19 cellular contexts compared by ENCODE assay signal in the genomic region with DNA sequence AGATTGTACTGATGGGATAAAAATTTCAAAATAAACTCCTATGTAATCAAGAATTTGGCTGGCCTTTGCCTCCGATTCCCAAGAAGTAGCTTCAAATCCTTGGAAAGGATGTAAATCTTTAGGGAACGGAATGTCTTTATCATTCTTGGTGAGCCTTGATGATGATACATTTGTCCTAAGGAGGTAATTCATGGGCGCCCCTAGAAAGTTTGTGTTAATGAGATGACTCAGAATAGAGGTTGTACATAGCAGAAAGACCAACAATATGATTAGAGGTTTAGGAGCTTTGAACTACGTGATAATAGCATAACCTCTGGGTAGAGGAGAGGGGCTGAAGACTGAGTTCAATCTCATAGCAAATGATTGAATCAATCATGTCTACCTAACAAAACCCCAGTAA.
DNase-seq lines count a peak whose midpoint lies in the region; ATAC-seq, FAIRE-seq and TF ChIP-seq lines count a peak whose summit lies in the region.
"Had no signal": no experiment of that assay in that cellular context is flagged by ENCODE, and none has a peak within 500 bp of the region (broad histone marks: within the 10 kb centered on the region; RNA-seq: fewer than 3 reads in every experiment).

No MANE protein-coding gene starts in this region.

- POLR2A ChIA-PET in GM12878 (lab: Charles Lee) = interaction anchor here (0.7 to 1.3 kb wide), 2 partner anchors 16 to 52 kb away, joined by 3 read pairs; no protein-coding TSS in a partner anchor

- intact Hi-C loops in GM12878 (cut with micrococcal nuclease; ENCODE audit: unreplicated experiment) = no loop called here

- H3K4me1 ChIP-seq in GM12878 (ENCODE audit: control insufficient read depth, insufficient read depth, low read length) (no peaks in the 10 kb centered on the region), foreskin keratinocyte (peaks cover 6% of the 10 kb centered on the region)
- H3K4me1 ChIP-seq: A549, Caco-2 had no signal

- H3K79me2 ChIP-seq in GM12878 (ENCODE audit: control insufficient read depth, insufficient read depth, low read length) = no peaks in the 10 kb centered on the region

- H3K36me3 ChIP-seq in GM12878 (ENCODE audit: control insufficient read depth in 2 of 2, insufficient read depth in 2 of 2, low read length in 1 of 2) = no peaks in the 10 kb centered on the region
- H3K36me3 ChIP-seq: BLaER1 treated with 17β-estradiol and CSF1 and Interleukin-3, amounts not matched to agents 10 nM and 100 nM had no signal

- no peak for TF ChIP-seq POLR2A in GM12878 (IDR thresholded peaks at IDR 0.05; ENCODE audit: low read depth, low read length)

- H4K20me1 ChIP-seq in GM12878 (ENCODE audit: control insufficient read depth, insufficient read depth) = no peaks in the 10 kb centered on the region
- H4K20me1 ChIP-seq: BLaER1 treated with 17β-estradiol and CSF1 and Interleukin-3, amounts not matched to agents 10 nM and 100 nM had no signal

- SMC1A ChIA-PET in GM12878 (lab: Charles Lee; ENCODE audit: uncharacterized antibody, unreplicated experiment) = interaction anchor here (0.6 to 2.5 kb wide), 17 partner anchors 8 to 223 kb away, joined by 3 to 9 read pairs (median 4); no protein-coding TSS in a partner anchor

- TF ChIP-seq EP300 in GM12878 (IDR thresholded peaks at IDR 0.05; ENCODE audit: borderline replicate concordance in 1 of 2, control insufficient read depth in 1 of 2, low read depth in 2 of 2, low read length in 2 of 2) = no peak

- DNase-seq in ELR (ENCODE audit: low read depth) (peak; percentile 22), GM12878 (ENCODE audit: low read depth, low spot score) (no peak), foreskin keratinocyte (no peak), islet precursor cell (no peak)
- DNase-seq: AML-193; Caco-2; Calu3; CD4-positive, alpha-beta T cell; CD8-positive, alpha-beta T cell; DMS79 treated with DMSO at 0.1 percent for 48 hours; GDM1 had no signal

- no peaks in the 10 kb centered on the region for H3K9me3 ChIP-seq in GM12878 (replicated peaks; ENCODE audit: control insufficient read depth, insufficient read depth, low read length)
- H3K9me3 ChIP-seq: A549; BLaER1 treated with 17β-estradiol and CSF1 and Interleukin-3, amounts not matched to agents 10 nM and 100 nM; Caco-2 had no signal

- no peak overlapping the region for H3K27ac ChIP-seq in GM12878 (ENCODE audit: control insufficient read depth, insufficient read depth)
- no peak overlapping the region for H3K27ac ChIP-seq in foreskin keratinocyte
- H3K27ac ChIP-seq: 22Rv1; A549; BLaER1 treated with 17β-estradiol and CSF1 and Interleukin-3, amounts not matched to agents 10 nM and 100 nM; C4-2B had no signal

- no TSS peak for BruUV-seq in GM12878 (replicated peaks; lab: Mats Ljungman, UMichigan)

- in situ Hi-C loops in GM12878 (cut with MboI) = no loop called here

- CTCF ChIA-PET in GM12878 (lab: Yijun Ruan, JAX) = interaction anchor here (0.9 to 1.1 kb wide), 2 partner anchors 13 to 99 kb away, joined by 3 to 4 read pairs; no protein-coding TSS in a partner anchor

- RAD21 ChIA-PET in GM12878 (lab: Charles Lee; ENCODE audit: unreplicated experiment) = interaction anchor here (1.5 kb wide), 1 partner anchor 104 kb away, joined by 3 read pairs; no protein-coding TSS in a partner anchor

- H3K4me2 ChIP-seq in GM12878 (ENCODE audit: control insufficient read depth, insufficient read depth) = no peak overlapping the region
- H3K4me2 ChIP-seq: A549; BLaER1 treated with 17β-estradiol and CSF1 and Interleukin-3, amounts not matched to agents 10 nM and 100 nM had no signal

- no peak overlapping the region for H2AFZ ChIP-seq in GM12878 (ENCODE audit: control insufficient read depth, low read depth, low read length)

- no peak overlapping the region for H3K4me3 ChIP-seq in GM12878
- H3K4me3 ChIP-seq: A549; BLaER1 treated with 17β-estradiol and CSF1 and Interleukin-3, amounts not matched to agents 10 nM and 100 nM had no signal

- H3K9ac ChIP-seq in GM12878 (ENCODE audit: control insufficient read depth, insufficient read depth, low read length) = no peak overlapping the region
- H3K9ac ChIP-seq: BLaER1 treated with 17β-estradiol and CSF1 and Interleukin-3, amounts not matched to agents 10 nM and 100 nM had no signal

- no peak for TF ChIP-seq RAD21 in GM12878 (IDR thresholded peaks at IDR 0.05; ENCODE audit: insufficient read depth, low read depth, low read length)

- no peaks in the 10 kb centered on the region for H3K27me3 ChIP-seq in GM12878 (replicated peaks in 1 of 2; ENCODE audit: control insufficient read depth in 2 of 2, insufficient read depth in 2 of 2, low read length in 1 of 2)
- H3K27me3 ChIP-seq in foreskin keratinocyte = no peaks in the 10 kb centered on the region
- H3K27me3 ChIP-seq: BLaER1 treated with 17β-estradiol and CSF1 and Interleukin-3, amounts not matched to agents 10 nM and 100 nM had no signal

- TF ChIP-seq CTCF in GM12878 (IDR thresholded peaks at IDR 0.05 in 2 of 3, conservative IDR thresholded peaks at IDR 0.05 in 1 of 3; ENCODE audit: control insufficient read depth in 2 of 3, extremely low read depth in 1 of 3, insufficient read depth in 1 of 3, low read depth in 3 of 3, low read length in 3 of 3) = no peak
- no peak for TF ChIP-seq CTCF in foreskin keratinocyte (conservative IDR thresholded peaks at IDR 0.05)

- WGBS in GM12878 (ENCODE audit: insufficient coverage, insufficient replicate concordance, low lambda C conversion rate, missing lambda C conversion rate) = 58% methylated on average over 4 of the region's 4 CpGs

- ATAC-seq in GM12878 (peak; percentile 13; the same call in 1 of the 3 replicates), foreskin keratinocyte (peak; percentile 60), HG03442 (IDR thresholded peaks at IDR 0.05; ENCODE audit: unreplicated experiment) (no peak)
- ATAC-seq: A549; CD8-positive, alpha-beta T cell had no signal

- no peak for FAIRE-seq in GM12878 (lab: Jason Lieb, UNC)
- FAIRE-seq: A549, D721Med, GM12891, GM19239 had no signal

TF ChIP-seq in GM12878, 131 proteins besides CTCF, POLR2A, EP300 and RAD21:
- no peak for TF ChIP-seq CBX5 (IDR thresholded peaks at IDR 0.05; ENCODE audit: low read depth)
